Comparison of ENCODE assay signal across 10 cellular contexts in genomic region chr1:196607940-196608339, GRCh38. TPM values are rescaled to one million over a fixed set of nuclear protein-coding genes. Genes with fewer than 3 reads are reported as not detected.
A peak's percentile ranks its signal among the peaks of the same experiment; 100 is the strongest.
DNase-seq lines count a peak whose midpoint lies in the region; ATAC-seq and TF ChIP-seq lines count a peak whose summit lies in the region.
"Had no signal": no experiment of that assay in that cellular context is flagged by ENCODE, and none has a peak within 500 bp of the region (broad histone marks: within the 10 kb centered on the region; RNA-seq: fewer than 3 reads in every experiment).

No MANE protein-coding gene starts in this region.

- peaks cover 55% of the 10 kb centered on the region for H3K4me1 Mint-ChIP-seq in WTC11

- peak overlapping the region in 1 of 5 donors; percentile 12 for H3K9ac ChIP-seq in subcutaneous abdominal adipose tissue (ENCODE audit: low read length in 5 of 5)
- H3K9ac ChIP-seq: BLaER1 treated with 17β-estradiol and CSF1 and Interleukin-3, amounts not matched to agents 10 nM and 100 nM had no signal

- POLR2A ChIA-PET in WTC11 (lab: Charles Lee), result interaction anchor here (1.1 to 1.9 kb wide), 7 partner anchors 8 to 263 kb away, joined by 3 to 7 read pairs (median 4); no protein-coding TSS in a partner anchor

- H3K36me3 ChIP-seq in subcutaneous abdominal adipose tissue (ENCODE audit: control insufficient read depth in 5 of 5, insufficient read depth in 5 of 5, low read length in 5 of 5), result no peaks in the 10 kb centered on the region
- H3K36me3 ChIP-seq: BLaER1 treated with 17β-estradiol and CSF1 and Interleukin-3, amounts not matched to agents 10 nM and 100 nM had no signal

- H3K4me3 ChIP-seq in iPS-11a (ENCODE audit: low read depth, low read length), result peak overlapping the region; percentile 68
- peak overlapping the region; percentile 58 to 78 (median 65) for H3K4me3 ChIP-seq in subcutaneous abdominal adipose tissue (ENCODE audit: low read depth in 1 of 5, low read length in 5 of 5)
- H3K4me3 ChIP-seq: BLaER1 treated with 17β-estradiol and CSF1 and Interleukin-3, amounts not matched to agents 10 nM and 100 nM had no signal

- peak overlapping the region; percentile 92 for H3K4me3 Mint-ChIP-seq in WTC11

- ATAC-seq in WTC11 (peak; percentile 2; the same call in 1 of the 2 replicates), HG03342 (IDR thresholded peaks at IDR 0.05; ENCODE audit: unreplicated experiment) (no peak)

- H3K27me3 ChIP-seq in subcutaneous abdominal adipose tissue (ENCODE audit: control insufficient read depth in 5 of 5, insufficient read depth in 4 of 5, low read length in 5 of 5), result peaks cover 0 to 9% (median 0%) of the 10 kb centered on the region in 5 donors
- H3K27me3 ChIP-seq: BLaER1 treated with 17β-estradiol and CSF1 and Interleukin-3, amounts not matched to agents 10 nM and 100 nM had no signal

- H3K27ac ChIP-seq in subcutaneous abdominal adipose tissue (ENCODE audit: low read depth, low read length) (peak overlapping the region; percentile 69), substantia nigra (ENCODE audit: low read depth, low read length, poor library complexity, severe bottlenecking) (no peak overlapping the region)
- H3K27ac ChIP-seq: BLaER1 treated with 17β-estradiol and CSF1 and Interleukin-3, amounts not matched to agents 10 nM and 100 nM had no signal

- no peaks in the 10 kb centered on the region for H3K27me3 Mint-ChIP-seq in WTC11 (ENCODE audit: low read depth)

- TF ChIP-seq CTCF in WTC11 (IDR thresholded peaks at IDR 0.05), result no peak

- H3K9me3 Mint-ChIP-seq in WTC11, result no peaks in the 10 kb centered on the region

- H3K36me3 Mint-ChIP-seq in WTC11, result peaks cover 6% of the 10 kb centered on the region

- DNase-seq in NCI-H524 (lab: John Stamatoyannopoulos, UW) (peak; percentile 34 to 55), NCI-H524 treated with DMSO at 0.1 percent for 48 hours (lab: John Stamatoyannopoulos, UW) (no peak), WTC11 (ENCODE audit: low spot score) (no peak), substantia nigra (lab: John Stamatoyannopoulos, UW) (no peak)
- no peak for DNase-seq in NK-92 treated with Interleukin-12 subunit alpha and Interleukin-12 subunit beta, amount 100 ng/mL, for 24 hours (lab: John Stamatoyannopoulos, UW)

- CTCF ChIA-PET in WTC11 (lab: Charles Lee), result no interaction called here

- H3K27ac Mint-ChIP-seq in WTC11, result peak overlapping the region; percentile 99

- H3K9me3 ChIP-seq in subcutaneous abdominal adipose tissue (ENCODE audit: control insufficient read depth in 5 of 5, low read length in 5 of 5), result no peaks in the 10 kb centered on the region

- peaks cover 0 to 16% (median 13%) of the 10 kb centered on the region in 5 donors for H3K4me1 ChIP-seq in subcutaneous abdominal adipose tissue (ENCODE audit: control insufficient read depth in 5 of 5, insufficient read depth in 5 of 5, low read length in 5 of 5)
- H3K4me1 ChIP-seq: BLaER1 treated with 17β-estradiol and CSF1 and Interleukin-3, amounts not matched to agents 10 nM and 100 nM had no signal

TF ChIP-seq in WTC11, 78 proteins besides CTCF, POLR2A, EP300 and RAD21:
- TF ChIP-seq HMGA2 (CRISPR knock-in tag; IDR thresholded peaks at IDR 0.05) (no peak), SP1 (CRISPR knock-in tag; conservative IDR thresholded peaks at IDR 0.05) (no peak), ZBTB21 (CRISPR knock-in tag; IDR thresholded peaks at IDR 0.05; ENCODE audit: borderline replicate concordance) (no peak), CBFB (CRISPR knock-in tag; IDR thresholded peaks at IDR 0.05; ENCODE audit: low read depth) (no peak), NR3C1 (CRISPR knock-in tag; conservative IDR thresholded peaks at IDR 0.05; ENCODE audit: low read depth) (no peak), IRF2 (CRISPR knock-in tag; IDR thresholded peaks at IDR 0.05; ENCODE audit: borderline replicate concordance, low read depth) (no peak), OVOL2 (CRISPR knock-in tag; IDR thresholded peaks at IDR 0.05; ENCODE audit: borderline replicate concordance) (no peak), USF2 (CRISPR knock-in tag; IDR thresholded peaks at IDR 0.05) (no peak), ATF3 (CRISPR knock-in tag; conservative IDR thresholded peaks at IDR 0.05) (no peak)
- TF ChIP-seq, protein P1, sequence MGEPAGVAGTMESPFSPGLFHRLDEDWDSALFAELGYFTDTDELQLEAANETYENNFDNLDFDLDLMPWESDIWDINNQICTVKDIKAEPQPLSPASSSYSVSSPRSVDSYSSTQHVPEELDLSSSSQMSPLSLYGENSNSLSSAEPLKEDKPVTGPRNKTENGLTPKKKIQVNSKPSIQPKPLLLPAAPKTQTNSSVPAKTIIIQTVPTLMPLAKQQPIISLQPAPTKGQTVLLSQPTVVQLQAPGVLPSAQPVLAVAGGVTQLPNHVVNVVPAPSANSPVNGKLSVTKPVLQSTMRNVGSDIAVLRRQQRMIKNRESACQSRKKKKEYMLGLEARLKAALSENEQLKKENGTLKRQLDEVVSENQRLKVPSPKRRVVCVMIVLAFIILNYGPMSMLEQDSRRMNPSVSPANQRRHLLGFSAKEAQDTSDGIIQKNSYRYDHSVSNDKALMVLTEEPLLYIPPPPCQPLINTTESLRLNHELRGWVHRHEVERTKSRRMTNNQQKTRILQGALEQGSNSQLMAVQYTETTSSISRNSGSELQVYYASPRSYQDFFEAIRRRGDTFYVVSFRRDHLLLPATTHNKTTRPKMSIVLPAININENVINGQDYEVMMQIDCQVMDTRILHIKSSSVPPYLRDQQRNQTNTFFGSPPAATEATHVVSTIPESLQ (CRISPR knock-in tag; IDR thresholded peaks at IDR 0.05), result no peak
- TF ChIP-seq, protein P2, sequence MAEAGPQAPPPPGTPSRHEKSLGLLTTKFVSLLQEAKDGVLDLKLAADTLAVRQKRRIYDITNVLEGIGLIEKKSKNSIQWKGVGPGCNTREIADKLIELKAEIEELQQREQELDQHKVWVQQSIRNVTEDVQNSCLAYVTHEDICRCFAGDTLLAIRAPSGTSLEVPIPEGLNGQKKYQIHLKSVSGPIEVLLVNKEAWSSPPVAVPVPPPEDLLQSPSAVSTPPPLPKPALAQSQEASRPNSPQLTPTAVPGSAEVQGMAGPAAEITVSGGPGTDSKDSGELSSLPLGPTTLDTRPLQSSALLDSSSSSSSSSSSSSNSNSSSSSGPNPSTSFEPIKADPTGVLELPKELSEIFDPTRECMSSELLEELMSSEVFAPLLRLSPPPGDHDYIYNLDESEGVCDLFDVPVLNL (CRISPR knock-in tag; IDR thresholded peaks at IDR 0.05; ENCODE audit: borderline replicate concordance, low read depth), result no peak
TF ChIP-seq in WTC11: peak in this region for 0.

RNA-seq across cellular contexts. Expression of gene KCNT2, which starts 0.3 kb away (rescaled TPM):
- total RNA-seq in WTC11 (2021), result 11.6 to 14.2 TPM (median 12.4 TPM) in 3 replicates
- total RNA-seq: HT1080 had no signal

RNA-seq across cellular contexts. Expression of gene CFH, which starts 43.9 kb away (rescaled TPM):
- total RNA-seq in WTC11 (2021), result 0.17 to 0.44 TPM (median 0.34 TPM) in 3 replicates

Comparison
In these comparisons a context has a peak if more than half of its experiments do, and no peak if none do; other contexts are left out.
1. DNase-seq: peak in NCI-H524 (2 of 2); none in NCI-H524 treated with DMSO at 0.1 percent for 48 hours (single experiment), WTC11 (single experiment), substantia nigra (0 of 49) and NK-92 treated with Interleukin-12 subunit alpha and Interleukin-12 subunit beta, amount 100 ng/mL, for 24 hours (single experiment).